19 cellular contexts compared by ENCODE assay signal in genomic region chr7:139651308-139651707, GRCh38.
DNase-seq lines count a peak whose midpoint lies in the region; ATAC-seq, FAIRE-seq and TF ChIP-seq lines count a peak whose summit lies in the region.
"Had no signal": no experiment of that assay in that cellular context is flagged by ENCODE, and none has a peak within 500 bp of the region (broad histone marks: within the 10 kb centered on the region; RNA-seq: fewer than 3 reads in every experiment).

No MANE protein-coding gene starts in this region.

- no peak for ATAC-seq in activated T-cell treated with anti-CD3 and anti-CD28 coated beads, Interleukin-2, amount 50 U/mL, for 4 hours
- ATAC-seq in GM19023 (IDR thresholded peaks at IDR 0.05; ENCODE audit: unreplicated experiment), result no peak
- no peak for ATAC-seq in GM18873 (IDR thresholded peaks at IDR 0.05; ENCODE audit: low FRiP score, unreplicated experiment)
- no peak for ATAC-seq in HG03139 (IDR thresholded peaks at IDR 0.05; ENCODE audit: unreplicated experiment)
- ATAC-seq: activated naive CD4-positive, alpha-beta T cell treated with anti-CD3 and anti-CD28 coated beads, Interleukin-2, amount 50 U/mL, for 72 hours; esophagus mucosa had no signal

- no peaks in the 10 kb centered on the region for H3K27me3 Mint-ChIP-seq in chondrocyte (ENCODE audit: low read depth)
- H3K27me3 Mint-ChIP-seq in activated T-cell treated with anti-CD3 and anti-CD28 coated beads, Interleukin-2, amount 50 U/mL, for 4 hours (ENCODE audit: low read depth), result no peaks in the 10 kb centered on the region

- no peak overlapping the region for H2BK15ac ChIP-seq in mesenchymal stem cell (ENCODE audit: low read depth, poor library complexity, severe bottlenecking)

- no peak overlapping the region for H4K91ac ChIP-seq in mesenchymal stem cell (ENCODE audit: low read length)

- H3K4me3 Mint-ChIP-seq in chondrocyte (ENCODE audit: unreplicated experiment), result no peak overlapping the region
- H3K4me3 Mint-ChIP-seq in activated T-cell treated with anti-CD3 and anti-CD28 coated beads, Interleukin-2, amount 50 U/mL, for 4 hours, result no peak overlapping the region
- H3K4me3 Mint-ChIP-seq: mesothelial cell of epicardium had no signal

- no peak overlapping the region for H3K4me3 ChIP-seq in mesenchymal stem cell (ENCODE audit: insufficient read depth in 1 of 2, low read depth in 1 of 2, low read length in 2 of 2)
- H3K4me3 ChIP-seq: vagina had no signal

- H3K18ac ChIP-seq in mesenchymal stem cell (ENCODE audit: low read depth in 1 of 2, low read length in 2 of 2), result peak overlapping the region in 1 of 2 experiments; percentile 34

- no peak overlapping the region for H3K23ac ChIP-seq in mesenchymal stem cell (ENCODE audit: low read length in 2 of 2)

- H3K79me1 ChIP-seq in mesenchymal stem cell (replicated peaks; ENCODE audit: low read length, poor library complexity, severe bottlenecking), result peaks cover 20% of the 10 kb centered on the region

- H2BK12ac ChIP-seq in mesenchymal stem cell (ENCODE audit: low read length in 2 of 2), result peak overlapping the region in 1 of 2 experiments; percentile 59

- peak overlapping the region; percentile 41 for H3K27ac Mint-ChIP-seq in chondrocyte (ENCODE audit: unreplicated experiment)
- H3K27ac Mint-ChIP-seq: activated naive CD4-positive, alpha-beta T cell treated with anti-CD3 and anti-CD28 coated beads, Interleukin-2, amount 50 U/mL, for 72 hours had no signal

- WGBS in mesenchymal stem cell, result 45% methylated on average over 6 of the region's 6 CpGs

- H2AK5ac ChIP-seq in mesenchymal stem cell (ENCODE audit: low read length, severe bottlenecking), result no peak overlapping the region

- no peaks in the 10 kb centered on the region for H3K9me3 Mint-ChIP-seq in chondrocyte (ENCODE audit: low read depth)
- H3K9me3 Mint-ChIP-seq in activated T-cell treated with anti-CD3 and anti-CD28 coated beads, Interleukin-2, amount 50 U/mL, for 4 hours, result no peaks in the 10 kb centered on the region
- H3K9me3 Mint-ChIP-seq: activated naive CD4-positive, alpha-beta T cell treated with anti-CD3 and anti-CD28 coated beads, Interleukin-2, amount 50 U/mL, for 72 hours; mesothelial cell of epicardium had no signal

- no peak overlapping the region for H2BK5ac ChIP-seq in mesenchymal stem cell (ENCODE audit: low read depth, low read length, poor library complexity, severe bottlenecking)

- no peak for FAIRE-seq in H54 (lab: Jason Lieb, UNC)

- no peaks in the 10 kb centered on the region for H3K9me3 ChIP-seq in mesenchymal stem cell (ENCODE audit: control insufficient read depth, low read length)
- H3K9me3 ChIP-seq: vagina had no signal

- no peak overlapping the region for H3K27ac ChIP-seq in mesenchymal stem cell (ENCODE audit: low read length, poor library complexity, severe bottlenecking)
- H3K27ac ChIP-seq: parathyroid adenoma, vagina had no signal

- H4K8ac ChIP-seq in mesenchymal stem cell (ENCODE audit: low read length), result no peak overlapping the region

- no peak overlapping the region for H3K4me2 ChIP-seq in mesenchymal stem cell (ENCODE audit: low read length, poor library complexity, severe bottlenecking)

- no peak for TF ChIP-seq CTCF in chondrocyte (IDR thresholded peaks at IDR 0.05)

- H3K36me3 Mint-ChIP-seq in chondrocyte (ENCODE audit: low read depth), result peaks cover 8% of the 10 kb centered on the region
- peaks cover 10% of the 10 kb centered on the region for H3K36me3 Mint-ChIP-seq in activated T-cell treated with anti-CD3 and anti-CD28 coated beads, Interleukin-2, amount 50 U/mL, for 4 hours (ENCODE audit: insufficient read depth)
- H3K36me3 Mint-ChIP-seq: activated naive CD4-positive, alpha-beta T cell treated with anti-CD3 and anti-CD28 coated beads, Interleukin-2, amount 50 U/mL, for 72 hours had no signal

- no peak overlapping the region for H2AFZ ChIP-seq in mesenchymal stem cell (ENCODE audit: low read depth, low read length)
- H2AFZ ChIP-seq: parathyroid adenoma had no signal

- H3K4me1 ChIP-seq in mesenchymal stem cell (ENCODE audit: control insufficient read depth, insufficient read depth, low read depth, low read length), result peaks cover 29% of the 10 kb centered on the region

- H3K36me3 ChIP-seq in mesenchymal stem cell (ENCODE audit: control insufficient read depth in 1 of 2, insufficient read depth in 2 of 2, low read depth in 1 of 2, low read length in 2 of 2), result peaks cover 0 to 9% of the 10 kb centered on the region in 2 experiments

- H3K4ac ChIP-seq in mesenchymal stem cell (ENCODE audit: low read depth in 1 of 2, low read length in 2 of 2), result no peak overlapping the region

- no peaks in the 10 kb centered on the region for H3K27me3 ChIP-seq in mesenchymal stem cell (ENCODE audit: control insufficient read depth in 1 of 2, insufficient read depth in 1 of 2, low read length in 2 of 2)
- H3K27me3 ChIP-seq: vagina had no signal

- H2BK120ac ChIP-seq in mesenchymal stem cell (ENCODE audit: low read depth, low read length), result no peak overlapping the region

- H3K9ac ChIP-seq in mesenchymal stem cell (ENCODE audit: low read length), result no peak overlapping the region
- H3K9ac ChIP-seq: parathyroid adenoma had no signal

- peaks cover 57% of the 10 kb centered on the region for H3K4me1 Mint-ChIP-seq in chondrocyte (ENCODE audit: low read depth)
- peaks cover 43% of the 10 kb centered on the region for H3K4me1 Mint-ChIP-seq in activated T-cell treated with anti-CD3 and anti-CD28 coated beads, Interleukin-2, amount 50 U/mL, for 4 hours (ENCODE audit: low read depth)

- no peak overlapping the region for H3K14ac ChIP-seq in mesenchymal stem cell (ENCODE audit: low read length in 2 of 2)

- DNase-seq in A172 (ENCODE audit: low spot score) (peak; percentile 40), H54 (ENCODE audit: insufficient read length, low spot score) (peak; percentile 33), chondrocyte (ENCODE audit: low spot score) (no peak), mesenchymal stem cell (peak; percentile 57)
- DNase-seq in activated T-cell treated with anti-CD3 and anti-CD28 coated beads, Interleukin-2, amount 50 U/mL, for 4 hours, result no peak
- DNase-seq: AML-193, cerebellar nuclear complex, DND-41, H7, NCI-H1048, NCI-H526 had no signal

- TF ChIP-seq POLR2A in H54 (IDR thresholded peaks at IDR 0.05; ENCODE audit: low read depth, low read length), result no peak

Comparison
In these comparisons a context has a peak if more than half of its experiments do, and no peak if none do; other contexts are left out.
1. DNase-seq: peak in A172 (single experiment), H54 (single experiment) and mesenchymal stem cell (single experiment); none in chondrocyte (single experiment) and activated T-cell treated with anti-CD3 and anti-CD28 coated beads, Interleukin-2, amount 50 U/mL, for 4 hours (single experiment).